Comparison of ENCODE assay signal across 9 cellular contexts in genomic region chr2:127107622-127107999, GRCh38. TPM values are rescaled to one million over a fixed set of nuclear protein-coding genes. Genes with fewer than 3 reads are reported as not detected.
DNase-seq lines count a peak whose midpoint lies in the region; ATAC-seq, FAIRE-seq and TF ChIP-seq lines count a peak whose summit lies in the region.
"Had no signal": no experiment of that assay in that cellular context is flagged by ENCODE, and none has a peak within 500 bp of the region (broad histone marks: within the 10 kb centered on the region; RNA-seq: fewer than 3 reads in every experiment).

No MANE protein-coding gene starts in this region.

- H3K9me3 ChIP-seq in BE2C (no peaks in the 10 kb centered on the region), suprapubic skin (no peaks in the 10 kb centered on the region)

- no peak for TF ChIP-seq POLR2A in suprapubic skin (IDR thresholded peaks at IDR 0.05)

- ATAC-seq in GM19455 (IDR thresholded peaks at IDR 0.05; ENCODE audit: unreplicated experiment) (peak; percentile 23), left colon (peak; percentile 29)

- WGBS in suprapubic skin, result 9% methylated on average over 17 of the region's 17 CpGs

- peaks cover 9% of the 10 kb centered on the region for H3K27me3 Mint-ChIP-seq in IgD-negative memory B cell

- H3K9me3 Mint-ChIP-seq in IgD-negative memory B cell, result no peaks in the 10 kb centered on the region

- H3K4me1 Mint-ChIP-seq in IgD-negative memory B cell, result peaks cover 3 to 6% (median 4%) of the 10 kb centered on the region in 3 donors

- H3K27me3 ChIP-seq in BE2C (no peaks in the 10 kb centered on the region), suprapubic skin (no peaks in the 10 kb centered on the region)

- no peak for DNase-seq in BE2C
- peak; percentile 50 for DNase-seq in astrocyte of the spinal cord (ENCODE audit: low read depth, low spot score)
- peak in 1 of 2 donors; percentile 31 for DNase-seq in left colon
- peak; percentile 47 to 67 for DNase-seq in suprapubic skin (ENCODE audit: low spot score in 2 of 2)
- no peak for DNase-seq in activated gamma-delta T cell treated with Interleukin-2 at 50 U/mL for 16 hours
- DNase-seq in D721Med (ENCODE audit: insufficient read length, low spot score), result no peak

- no peak for FAIRE-seq in D721Med (lab: Jason Lieb, UNC)
- FAIRE-seq: K562 had no signal

- H3K36me3 Mint-ChIP-seq in IgD-negative memory B cell, result no peaks in the 10 kb centered on the region

- H3K4me1 ChIP-seq in BE2C (peaks cover 6% of the 10 kb centered on the region; the same call in 1 of the 2 replicates), suprapubic skin (peaks cover 37% of the 10 kb centered on the region)

- H3K36me3 ChIP-seq in BE2C, result no peaks in the 10 kb centered on the region
- H3K36me3 ChIP-seq in suprapubic skin, result no peaks in the 10 kb centered on the region

- H3K27ac ChIP-seq in suprapubic skin, result peak overlapping the region; percentile 77

- 0 out of 2 replicates have a peak, but pooled peaks have one; percentile 15 for TF ChIP-seq CTCF in BE2C (IDR thresholded peaks at IDR 0.05; ENCODE audit: low read depth, low read length)
- TF ChIP-seq CTCF in astrocyte of the spinal cord (IDR thresholded peaks at IDR 0.05; ENCODE audit: low read depth, low read length), result peak; percentile 11
- no peak for TF ChIP-seq CTCF in suprapubic skin (IDR thresholded peaks at IDR 0.05)
- TF ChIP-seq CTCF in D721Med (IDR thresholded peaks at IDR 0.05; ENCODE audit: insufficient read depth, missing control alignments), result no peak

- H3K4me3 Mint-ChIP-seq in IgD-negative memory B cell, result peak overlapping the region; percentile 86 to 95 (median 92)

- in situ Hi-C loops in astrocyte of the spinal cord (cut with HindIII; ENCODE audit: low sequenced_read_pairs), result no loop called here

- H3K27ac Mint-ChIP-seq in IgD-negative memory B cell, result peak overlapping the region in 1 of 3 donors; percentile 72

- TF ChIP-seq EP300 in suprapubic skin (IDR thresholded peaks at IDR 0.05), result no peak

- intact Hi-C loops in left colon (cut with DNase I, micrococcal nuclease), result no loop called here

- H3K4me3 ChIP-seq in BE2C (ENCODE audit: low read depth, low read length), result peak overlapping the region; percentile 74
- H3K4me3 ChIP-seq in astrocyte of the spinal cord (ENCODE audit: low read depth, low read length), result peak overlapping the region; percentile 83
- peak overlapping the region; percentile 87 for H3K4me3 ChIP-seq in suprapubic skin

RNA-seq across cellular contexts. Expression of gene BIN1, which starts 0.7 kb away (rescaled TPM):
- polyA plus RNA-seq in BE2C (2012; ENCODE audit: insufficient read depth, insufficient read length, low read depth), result 83.3 TPM
- polyA plus RNA-seq in IgD-negative memory B cell, result 175 TPM
- 10 to 100 TPM; 34.3 to 37.2 TPM for total RNA-seq in left colon
- 10 to 100 TPM in 1 of 4 donors, 1 to 10 TPM in 3; 5.6 to 13.3 (median 8.8) TPM for total RNA-seq in suprapubic skin

Comparison
In these comparisons a context has a peak if more than half of its experiments do, and no peak if none do; other contexts are left out.
1. DNase-seq: peak in astrocyte of the spinal cord (single experiment) and suprapubic skin (2 of 2); none in BE2C (single experiment), activated gamma-delta T cell treated with Interleukin-2 at 50 U/mL for 16 hours (single experiment) and D721Med (single experiment).
2. CTCF ChIP-seq: peak in BE2C (single experiment) and astrocyte of the spinal cord (single experiment); none in suprapubic skin (0 of 2) and D721Med (single experiment).
3. Peak in every context shown above with its lines, with median percentiles within 50 percentile points of each other: H3K4me3 ChIP-seq.